ENCODE assay signal across 8 cellular contexts in genomic region chr14:68683326-68683725, GRCh38.
DNase-seq lines count a peak whose midpoint lies in the region; TF ChIP-seq lines count a peak whose summit lies in the region.

No MANE protein-coding gene starts in this region.

- H3K27me3 ChIP-seq in SK-N-SH (ENCODE audit: insufficient read depth) (no peaks in the 10 kb centered on the region), fibroblast of lung (ENCODE audit: control insufficient read depth, insufficient read depth, low read length) (no peaks in the 10 kb centered on the region), rectal smooth muscle tissue (ENCODE audit: control insufficient read depth, insufficient read depth, low read length) (no peaks in the 10 kb centered on the region)

- H3F3A ChIP-seq in SK-N-SH (replicated peaks; ENCODE audit: insufficient read depth) = peaks cover 21% of the 10 kb centered on the region

- TF ChIP-seq RAD21 in SK-N-SH (IDR thresholded peaks at IDR 0.05; ENCODE audit: low read length) = no peak

- peak overlapping the region; percentile 71 for H3K9ac ChIP-seq in SK-N-SH
- no peak overlapping the region for H3K9ac ChIP-seq in fibroblast of lung (ENCODE audit: insufficient read depth, low read length)
- no peak overlapping the region for H3K9ac ChIP-seq in rectal smooth muscle tissue (ENCODE audit: low read length)

- no peaks in the 10 kb centered on the region for H3K9me2 ChIP-seq in SK-N-SH

- POLR2A ChIA-PET in SK-N-SH (lab: Yijun Ruan, JAX) = no interaction called here

- H3K4me2 ChIP-seq in SK-N-SH (peak overlapping the region; percentile 56; the same call in 1 of the 2 replicates), fibroblast of lung (ENCODE audit: extremely low read depth, insufficient read depth, low read length) (peak overlapping the region; percentile 54)

- no peaks in the 10 kb centered on the region for H4K20me1 ChIP-seq in SK-N-SH (ENCODE audit: insufficient read depth)
- H4K20me1 ChIP-seq in fibroblast of lung (ENCODE audit: control insufficient read depth, extremely low read depth, insufficient read depth, low read length) = no peaks in the 10 kb centered on the region

- peak; percentile 39 for DNase-seq in ELF-1 (ENCODE audit: low read depth, low spot score)
- no peak for DNase-seq in SK-N-SH
- DNase-seq in fibroblast of lung (ENCODE audit: low read depth in 2 of 2) = peak in 1 of 2 donors; percentile 83
- DNase-seq in stimulated activated CD4-positive, alpha-beta T cell treated with anti-CD3 and anti-CD28 coated beads, Interleukin-15, amount 100 ng/mL, for 24 hours = no peak
- no peak for DNase-seq in NCI-H2107 treated with DMSO at 0.1 percent for 48 hours (lab: John Stamatoyannopoulos, UW; ENCODE audit: unreplicated experiment)
- DNase-seq in NCI-H2081 (lab: John Stamatoyannopoulos, UW) = no peak
- no peak for DNase-seq in NCI-H82 treated with DMSO at 0.1 percent for 48 hours (lab: John Stamatoyannopoulos, UW; ENCODE audit: unreplicated experiment)

- no peak for TF ChIP-seq CTCF in SK-N-SH (IDR thresholded peaks at IDR 0.05)
- TF ChIP-seq CTCF in fibroblast of lung (conservative IDR thresholded peaks at IDR 0.05 in 1 of 2, IDR thresholded peaks at IDR 0.05 in 1 of 2; ENCODE audit: low read depth in 1 of 2, low read length in 2 of 2) = no peak

- CTCF ChIA-PET in SK-N-SH (lab: Yijun Ruan, JAX) = interaction anchor here (0.9 to 1.5 kb wide), 2 partner anchors 105 to 642 kb away, joined by 3 read pairs; no protein-coding TSS in a partner anchor

- no peak overlapping the region for H3K4me3 ChIP-seq in SK-N-SH (ENCODE audit: low read depth in 2 of 2, low read length in 1 of 2)
- H3K4me3 ChIP-seq in fibroblast of lung (replicated peaks in 1 of 4; ENCODE audit: control extremely low read depth in 1 of 4, insufficient read depth in 1 of 4, low read depth in 3 of 4, low read length in 4 of 4) = no peak overlapping the region
- peak overlapping the region; percentile 22 for H3K4me3 ChIP-seq in rectal smooth muscle tissue (ENCODE audit: low read length)

- H3K27ac ChIP-seq in SK-N-SH (ENCODE audit: low read depth in 2 of 2, low read length in 1 of 2) (peak overlapping the region; percentile 92 to 97), fibroblast of lung (ENCODE audit: insufficient read depth, low read length) (peak overlapping the region; percentile 66), rectal smooth muscle tissue (ENCODE audit: low read depth, low read length) (peak overlapping the region; percentile 76)

- H3K9me3 ChIP-seq in SK-N-SH (no peaks in the 10 kb centered on the region), fibroblast of lung (ENCODE audit: control insufficient read depth, insufficient read depth, low read depth, low read length) (no peaks in the 10 kb centered on the region)

- no peaks in the 10 kb centered on the region for H3K36me3 ChIP-seq in SK-N-SH (replicated peaks in 1 of 2; ENCODE audit: control insufficient read depth in 1 of 2, insufficient read depth in 2 of 2, low read length in 1 of 2)
- no peaks in the 10 kb centered on the region for H3K36me3 ChIP-seq in fibroblast of lung (ENCODE audit: control insufficient read depth, insufficient read depth, low read length)
- no peaks in the 10 kb centered on the region for H3K36me3 ChIP-seq in rectal smooth muscle tissue (ENCODE audit: control insufficient read depth, insufficient read depth, low read length)

- 64% methylated on average over 7 of the region's 7 CpGs for WGBS in SK-N-SH (ENCODE audit: low lambda C conversion rate)

- H3K79me2 ChIP-seq in SK-N-SH (ENCODE audit: insufficient read depth) = no peaks in the 10 kb centered on the region
- no peaks in the 10 kb centered on the region for H3K79me2 ChIP-seq in fibroblast of lung (ENCODE audit: control insufficient read depth, insufficient read depth, low read length)

- no peak for TF ChIP-seq EP300 in SK-N-SH (IDR thresholded peaks at IDR 0.05; ENCODE audit: borderline replicate concordance in 1 of 2, low read depth in 1 of 2, low read length in 1 of 2)

- peaks cover 3 to 64% of the 10 kb centered on the region in 2 experiments; a peak in 3 of 4 replicates for H3K4me1 ChIP-seq in SK-N-SH (ENCODE audit: control insufficient read depth in 1 of 2, insufficient read depth in 2 of 2, low read depth in 1 of 2, low read length in 1 of 2)
- H3K4me1 ChIP-seq in fibroblast of lung (ENCODE audit: control insufficient read depth, extremely low read depth, insufficient read depth, low read length) = peaks cover 34% of the 10 kb centered on the region
- peaks cover 28% of the 10 kb centered on the region for H3K4me1 ChIP-seq in rectal smooth muscle tissue (ENCODE audit: control insufficient read depth, insufficient read depth, low read length)

- peak overlapping the region; percentile 70; the same call in 1 of the 2 replicates for H2AFZ ChIP-seq in SK-N-SH (ENCODE audit: low read depth)
- no peak overlapping the region for H2AFZ ChIP-seq in fibroblast of lung (ENCODE audit: low read length)

TF ChIP-seq in SK-N-SH, 30 proteins besides CTCF, POLR2A, EP300 and RAD21:
- TF ChIP-seq ZBTB33 (IDR thresholded peaks at IDR 0.05; ENCODE audit: borderline replicate concordance, low read depth) (no peak), CHD2 (IDR thresholded peaks at IDR 0.05; ENCODE audit: low read length, partially characterized antibody) (no peak), SIN3A (IDR thresholded peaks at IDR 0.05; ENCODE audit: borderline replicate concordance, low read depth, low read length) (no peak), FOXM1 (IDR thresholded peaks at IDR 0.05; ENCODE audit: low read depth) (no peak), PBX3 (IDR thresholded peaks at IDR 0.05) (no peak), FOXJ3 (CRISPR knock-in tag; IDR thresholded peaks at IDR 0.05) (no peak), GABPA (IDR thresholded peaks at IDR 0.05; ENCODE audit: low read depth) (no peak), IRF3 (IDR thresholded peaks at IDR 0.05; ENCODE audit: low read depth, low read length) (no peak), TAF1 (IDR thresholded peaks at IDR 0.05; ENCODE audit: borderline replicate concordance, low read depth, low read length) (no peak), TCF12 (IDR thresholded peaks at IDR 0.05) (no peak)
